ENCODE assay signal across 24 cellular contexts in genomic region chr10:21048086-21048485, GRCh38.
DNase-seq lines count a peak whose midpoint lies in the region; TF ChIP-seq lines count a peak whose summit lies in the region.
"Had no signal": no experiment of that assay in that cellular context is flagged by ENCODE, and none has a peak within 500 bp of the region (broad histone marks: within the 10 kb centered on the region; RNA-seq: fewer than 3 reads in every experiment).

No MANE protein-coding gene starts in this region.

- H3K79me2 ChIP-seq in mammary epithelial cell (ENCODE audit: insufficient read depth, low read length): no peaks in the 10 kb centered on the region

- no peaks in the 10 kb centered on the region for H4K20me1 ChIP-seq in mammary epithelial cell (ENCODE audit: insufficient read depth, low read length)
- H4K20me1 ChIP-seq: BLaER1 treated with 17β-estradiol and CSF1 and Interleukin-3, amounts not matched to agents 10 nM and 100 nM had no signal

- CTCF ChIA-PET in mammary epithelial cell (lab: Charles Lee; ENCODE audit: low non-redundant PET): no interaction called here
- CTCF ChIA-PET in activated naive CD4-positive, alpha-beta T cell treated with anti-CD3 and anti-CD28 coated beads, Interleukin-2, amount 10 ng/mL, durations not matched to agents 7 days and 5 days (lab: Charles Lee): no interaction called here

- H2AFZ ChIP-seq in mammary epithelial cell (ENCODE audit: low read depth, low read length): no peak overlapping the region

- DNase-seq in Caki2 (ENCODE audit: low read depth): peak; percentile 48
- DNase-seq in NCI-H526 treated with DMSO at 0.1 percent for 48 hours (lab: John Stamatoyannopoulos, UW): peak; percentile 88
- DNase-seq in endodermal cell: no peak
- no peak for DNase-seq in stimulated activated CD4-positive, alpha-beta T cell treated with anti-CD3 and anti-CD28 coated beads, Interleukin-4, amount 100 ng/mL, for 24 hours
- no peak for DNase-seq in mammary epithelial cell
- no peak for DNase-seq in activated naive CD4-positive, alpha-beta T cell treated with anti-CD3 and anti-CD28 coated beads, Interleukin-2, amount 10 ng/mL, durations not matched to agents 7 days and 5 days
- DNase-seq in activated naive CD4-positive, alpha-beta T cell (lab: John Stamatoyannopoulos, UW): no peak
- DNase-seq: ACHN; activated CD4-positive, alpha-beta T cell treated with anti-CD3 and anti-CD28 coated beads for 48 hours; activated CD8-positive, alpha-beta memory T cell treated with anti-CD3 and anti-CD28 coated beads, Interleukin-2, amount 10 ng/mL, durations not matched to agents 7 days and 5 days; cortex of kidney; KG1; NCI-H187; NK-92 treated with Interleukin-12 subunit alpha and Interleukin-12 subunit beta, amount 100 ng/mL, for 24 hours; Peyer's patch; stimulated activated naive B cell treated with anti-CD40 and anti-IgM and Interleukin-4, amounts not matched to agents 10 μg/mL and 1 μg/mL and 100 μg/mL, for 72 hours; T-helper 17 cell had no signal

- peaks cover 10% of the 10 kb centered on the region for H3K9me3 ChIP-seq in endodermal cell (ENCODE audit: control insufficient read depth, low read length)
- H3K9me3 ChIP-seq in mesodermal cell (ENCODE audit: control insufficient read depth, low read length): no peaks in the 10 kb centered on the region
- no peaks in the 10 kb centered on the region for H3K9me3 ChIP-seq in mammary epithelial cell (replicated peaks; ENCODE audit: insufficient read depth, low read length)
- H3K9me3 ChIP-seq: Peyer's patch, prostate gland, thoracic aorta had no signal

- peak overlapping the region; percentile 66 for H3K27ac ChIP-seq in endodermal cell (ENCODE audit: low read depth, low read length)
- peak overlapping the region; percentile 6 for H3K27ac ChIP-seq in mesodermal cell (ENCODE audit: low read depth, low read length, severe bottlenecking)
- no peak overlapping the region for H3K27ac ChIP-seq in mammary epithelial cell (ENCODE audit: insufficient read depth, low read depth, low read length)
- H3K27ac ChIP-seq: BLaER1 treated with 17β-estradiol and CSF1 and Interleukin-3, amounts not matched to agents 10 nM and 100 nM; Peyer's patch; prostate gland; skin epidermis; thoracic aorta had no signal

- intact Hi-C loops in mammary epithelial cell (cut with micrococcal nuclease): no loop called here

- no peak overlapping the region for H3K9ac ChIP-seq in endodermal cell (ENCODE audit: extremely low read depth, low read length, poor library complexity, severe bottlenecking)
- H3K9ac ChIP-seq in mammary epithelial cell (ENCODE audit: insufficient read depth, low read length): no peak overlapping the region
- H3K9ac ChIP-seq: BLaER1 treated with 17β-estradiol and CSF1 and Interleukin-3, amounts not matched to agents 10 nM and 100 nM had no signal

- dilution Hi-C loops in mammary epithelial cell (cut with HindIII; ENCODE audit: low sequenced_read_pairs): no loop called here

- H3K4me3 ChIP-seq in endodermal cell (ENCODE audit: low read length) (no peak overlapping the region), mesodermal cell (ENCODE audit: extremely low read depth, insufficient read depth, low read length, poor library complexity, severe bottlenecking) (no peak overlapping the region), mammary epithelial cell (replicated peaks in 1 of 3; ENCODE audit: insufficient read depth in 1 of 3, low read depth in 2 of 3, low read length in 3 of 3) (no peak overlapping the region)
- H3K4me3 ChIP-seq: BLaER1 treated with 17β-estradiol and CSF1 and Interleukin-3, amounts not matched to agents 10 nM and 100 nM; Peyer's patch; prostate gland; skin epidermis; thoracic aorta had no signal

- BruUV-seq in mammary epithelial cell (replicated peaks; lab: Mats Ljungman, UMichigan): no TSS peak

- in situ Hi-C loops in Caki2 (cut with HindIII; ENCODE audit: low pct_unique_long_range_greater_than_20kb, low sequenced_read_pairs): no loop called here
- in situ Hi-C loops in mammary epithelial cell (cut with MboI; ENCODE audit: low sequenced_read_pairs in 2 of 2): no loop called here

- no peak overlapping the region for H3K4me3 Mint-ChIP-seq in endodermal cell
- H3K4me3 Mint-ChIP-seq in activated naive CD4-positive, alpha-beta T cell treated with anti-CD3 and anti-CD28 coated beads, Interleukin-2, amount 10 ng/mL, durations not matched to agents 7 days and 5 days: no peak overlapping the region
- H3K4me3 Mint-ChIP-seq: activated CD8-positive, alpha-beta memory T cell treated with anti-CD3 and anti-CD28 coated beads, Interleukin-2, amount 10 ng/mL, durations not matched to agents 7 days and 5 days; activated T-helper 1 cell treated with anti-CD3 and anti-CD28 coated beads, Interleukin-12 subunit alpha, Interleukin-12 subunit beta, Interleukin-2, Interleukin-4 antibody, amounts not matched to agents 30 ng/mL and 10 ng/mL and 1 ng/mL, durations not matched to agents 14 hours and 24 hours and 36 hours; stimulated activated naive B cell treated with anti-CD40 and anti-IgM and Interleukin-4, amounts not matched to agents 10 μg/mL and 1 μg/mL and 100 μg/mL, for 72 hours; T-helper 17 cell had no signal

- H3K4me1 Mint-ChIP-seq in endodermal cell: peaks cover 10% of the 10 kb centered on the region
- H3K4me1 Mint-ChIP-seq in activated naive CD4-positive, alpha-beta T cell treated with anti-CD3 and anti-CD28 coated beads, Interleukin-2, amount 10 ng/mL, durations not matched to agents 7 days and 5 days: no peaks in the 10 kb centered on the region
- H3K4me1 Mint-ChIP-seq: activated CD8-positive, alpha-beta memory T cell treated with anti-CD3 and anti-CD28 coated beads, Interleukin-2, amount 10 ng/mL, durations not matched to agents 7 days and 5 days; stimulated activated naive B cell treated with anti-CD40 and anti-IgM and Interleukin-4, amounts not matched to agents 10 μg/mL and 1 μg/mL and 100 μg/mL, for 72 hours; T-helper 17 cell had no signal

- H3K4me2 ChIP-seq in mammary epithelial cell (ENCODE audit: insufficient read depth, low read depth, low read length): no peak overlapping the region
- H3K4me2 ChIP-seq: BLaER1 treated with 17β-estradiol and CSF1 and Interleukin-3, amounts not matched to agents 10 nM and 100 nM had no signal

- H3K36me3 Mint-ChIP-seq in endodermal cell (ENCODE audit: low read depth): peaks cover 21% of the 10 kb centered on the region
- no peaks in the 10 kb centered on the region for H3K36me3 Mint-ChIP-seq in activated naive CD4-positive, alpha-beta T cell treated with anti-CD3 and anti-CD28 coated beads, Interleukin-2, amount 10 ng/mL, durations not matched to agents 7 days and 5 days
- H3K36me3 Mint-ChIP-seq: activated CD8-positive, alpha-beta memory T cell treated with anti-CD3 and anti-CD28 coated beads, Interleukin-2, amount 10 ng/mL, durations not matched to agents 7 days and 5 days; activated naive CD4-positive, alpha-beta T cell treated with anti-CD3 and anti-CD28 coated beads, Interleukin-2, amount 50 U/mL, for 72 hours; stimulated activated naive B cell treated with anti-CD40 and anti-IgM and Interleukin-4, amounts not matched to agents 10 μg/mL and 1 μg/mL and 100 μg/mL, for 72 hours had no signal

- no peak for TF ChIP-seq CTCF in endodermal cell (conservative IDR thresholded peaks at IDR 0.05)
- no peak for TF ChIP-seq CTCF in mammary epithelial cell (conservative IDR thresholded peaks at IDR 0.05 in 1 of 2, IDR thresholded peaks at IDR 0.05 in 1 of 2; ENCODE audit: extremely low read depth in 1 of 2, insufficient read depth in 1 of 2, low read depth in 1 of 2, low read length in 2 of 2)

- H3K9me3 Mint-ChIP-seq in endodermal cell: peaks cover 11% of the 10 kb centered on the region
- peaks cover 4% of the 10 kb centered on the region for H3K9me3 Mint-ChIP-seq in activated naive CD4-positive, alpha-beta T cell treated with anti-CD3 and anti-CD28 coated beads, Interleukin-2, amount 10 ng/mL, durations not matched to agents 7 days and 5 days

- peaks cover 3% of the 10 kb centered on the region for H3K4me1 ChIP-seq in endodermal cell (ENCODE audit: control insufficient read depth, insufficient read depth, low read length)
- peaks cover 7% of the 10 kb centered on the region for H3K4me1 ChIP-seq in mesodermal cell (ENCODE audit: control insufficient read depth, insufficient read depth, low read length, poor library complexity, severe bottlenecking)
- H3K4me1 ChIP-seq in mammary epithelial cell (ENCODE audit: insufficient read depth, low read length): no peaks in the 10 kb centered on the region
- H3K4me1 ChIP-seq: Peyer's patch, prostate gland had no signal

- no peak overlapping the region for H3K27ac Mint-ChIP-seq in endodermal cell
- no peak overlapping the region for H3K27ac Mint-ChIP-seq in activated naive CD4-positive, alpha-beta T cell treated with anti-CD3 and anti-CD28 coated beads, Interleukin-2, amount 10 ng/mL, durations not matched to agents 7 days and 5 days
- H3K27ac Mint-ChIP-seq: activated CD8-positive, alpha-beta memory T cell treated with anti-CD3 and anti-CD28 coated beads, Interleukin-2, amount 10 ng/mL, durations not matched to agents 7 days and 5 days; activated naive CD4-positive, alpha-beta T cell treated with anti-CD3 and anti-CD28 coated beads, Interleukin-2, amount 50 U/mL, for 72 hours; activated T-helper 1 cell treated with anti-CD3 and anti-CD28 coated beads, Interleukin-12 subunit alpha, Interleukin-12 subunit beta, Interleukin-2, Interleukin-4 antibody, amounts not matched to agents 30 ng/mL and 10 ng/mL and 1 ng/mL, durations not matched to agents 14 hours and 24 hours and 36 hours; stimulated activated naive B cell treated with anti-CD40 and anti-IgM and Interleukin-4, amounts not matched to agents 10 μg/mL and 1 μg/mL and 100 μg/mL, for 72 hours; T-helper 17 cell had no signal

- WGBS in endodermal cell (ENCODE audit: insufficient coverage in 1 of 2, insufficient read length in 1 of 2), 2 experiments: 73 to 93% methylated on average over 2 to 5 of the region's 5 CpGs
- 56% methylated on average over 1 of the region's 5 CpGs; no CpG with 5 or more reads in 1 of the 2 experiments for WGBS in mesodermal cell (ENCODE audit: insufficient coverage in 2 of 2), 2 experiments
- 42% methylated on average over 5 of the region's 5 CpGs for WGBS in mammary epithelial cell (ENCODE audit: low coverage, missing lambda C conversion rate)

- no peaks in the 10 kb centered on the region for H3K27me3 Mint-ChIP-seq in endodermal cell (ENCODE audit: insufficient read depth)
- H3K27me3 Mint-ChIP-seq in activated naive CD4-positive, alpha-beta T cell treated with anti-CD3 and anti-CD28 coated beads, Interleukin-2, amount 10 ng/mL, durations not matched to agents 7 days and 5 days: no peaks in the 10 kb centered on the region
- H3K27me3 Mint-ChIP-seq: activated CD8-positive, alpha-beta memory T cell treated with anti-CD3 and anti-CD28 coated beads, Interleukin-2, amount 10 ng/mL, durations not matched to agents 7 days and 5 days; T-helper 17 cell had no signal

- H3K36me3 ChIP-seq in endodermal cell (ENCODE audit: control insufficient read depth, insufficient read depth, low read length): no peaks in the 10 kb centered on the region
- H3K36me3 ChIP-seq in mesodermal cell (ENCODE audit: control insufficient read depth, insufficient read depth, low read length): no peaks in the 10 kb centered on the region
- no peaks in the 10 kb centered on the region for H3K36me3 ChIP-seq in mammary epithelial cell (ENCODE audit: insufficient read depth, low read length)
- H3K36me3 ChIP-seq: BLaER1 treated with 17β-estradiol and CSF1 and Interleukin-3, amounts not matched to agents 10 nM and 100 nM; Peyer's patch; prostate gland; thoracic aorta had no signal

- H3K27me3 ChIP-seq in endodermal cell (ENCODE audit: control insufficient read depth, insufficient read depth, low read length, poor library complexity, severe bottlenecking) (no peaks in the 10 kb centered on the region), mammary epithelial cell (ENCODE audit: insufficient read depth, low read length) (no peaks in the 10 kb centered on the region)
- H3K27me3 ChIP-seq: BLaER1 treated with 17β-estradiol and CSF1 and Interleukin-3, amounts not matched to agents 10 nM and 100 nM; Peyer's patch had no signal

Comparison
In these comparisons a context has a peak if more than half of its experiments do, and no peak if none do; other contexts are left out.
1. DNase-seq: peak in Caki2 (single experiment) and NCI-H526 treated with DMSO at 0.1 percent for 48 hours (single experiment); none in endodermal cell (single experiment), stimulated activated CD4-positive, alpha-beta T cell treated with anti-CD3 and anti-CD28 coated beads, Interleukin-4, amount 100 ng/mL, for 24 hours (single experiment), mammary epithelial cell (single experiment), activated naive CD4-positive, alpha-beta T cell treated with anti-CD3 and anti-CD28 coated beads, Interleukin-2, amount 10 ng/mL, durations not matched to agents 7 days and 5 days (single experiment) and activated naive CD4-positive, alpha-beta T cell (0 of 4).